1 cellular context compared by ENCODE assay signal in genomic region chr6:166997348-166997747, GRCh38.
A peak's percentile ranks its signal among the peaks of the same experiment; 100 is the strongest.
TF ChIP-seq lines count a peak whose summit lies in the region.

No MANE protein-coding gene starts in this region.

TF ChIP-seq in HepG2, 621 proteins besides CTCF, POLR2A, EP300 and RAD21 (continued from another document and continues in another):
- TF ChIP-seq ZHX1 (CRISPR knock-in tag; IDR thresholded peaks at IDR 0.05; ENCODE audit: low read depth): 0 out of 2 replicates have a peak, but pooled peaks have one; percentile 57
- peak; percentile 35; the same call in 1 of the 2 replicates for TF ChIP-seq RFXAP (CRISPR knock-in tag; IDR thresholded peaks at IDR 0.05; ENCODE audit: borderline replicate concordance)
- TF ChIP-seq MTA3 (CRISPR knock-in tag; IDR thresholded peaks at IDR 0.05): no peak
- TF ChIP-seq AKAP8 (CRISPR knock-in tag; IDR thresholded peaks at IDR 0.05): 0 out of 2 replicates have a peak, but pooled peaks have one; percentile 15
- TF ChIP-seq SP4 (CRISPR knock-in tag; IDR thresholded peaks at IDR 0.05): no peak
- TF ChIP-seq POLR2AphosphoS2 (IDR thresholded peaks at IDR 0.05; ENCODE audit: low read depth, low read length): no peak
- TF ChIP-seq U2AF1 (optimal IDR thresholded peaks at IDR 0.05; ENCODE audit: low read depth, low read length): peak; percentile 36
- no peak for TF ChIP-seq ZNF513 (CRISPR knock-in tag; conservative IDR thresholded peaks at IDR 0.05)
- no peak for TF ChIP-seq HOXA5 (CRISPR knock-in tag; IDR thresholded peaks at IDR 0.05)
- TF ChIP-seq BORCS8-MEF2B (CRISPR knock-in tag; IDR thresholded peaks at IDR 0.05): 0 out of 2 replicates have a peak, but pooled peaks have one; percentile 8
- TF ChIP-seq U2AF2 (IDR thresholded peaks at IDR 0.05; ENCODE audit: low read depth, low read length): no peak
- TF ChIP-seq ATF3 (CRISPR knock-in tag; IDR thresholded peaks at IDR 0.05): no peak
- TF ChIP-seq CEBPB (IDR thresholded peaks at IDR 0.05; ENCODE audit: borderline replicate concordance, low read depth, low read length): peak; percentile 56; the same call in 1 of the 2 replicates
- no peak for TF ChIP-seq CENPX (CRISPR knock-in tag; IDR thresholded peaks at IDR 0.05)
- TF ChIP-seq SALL1 (CRISPR knock-in tag; IDR thresholded peaks at IDR 0.05): no peak
- TF ChIP-seq EED (CRISPR knock-in tag; IDR thresholded peaks at IDR 0.05): no peak
- TF ChIP-seq FOXA1 (IDR thresholded peaks at IDR 0.05): no peak
- peak; percentile 3; the same call in 1 of the 2 replicates for TF ChIP-seq FOXA1 (CRISPR knock-in tag; IDR thresholded peaks at IDR 0.05)
- TF ChIP-seq SETDB1 (CRISPR knock-in tag; IDR thresholded peaks at IDR 0.05; ENCODE audit: borderline replicate concordance): no peak
- TF ChIP-seq MEIS2 (CRISPR knock-in tag; IDR thresholded peaks at IDR 0.05): no peak
- TF ChIP-seq EHMT2 (IDR thresholded peaks at IDR 0.05; ENCODE audit: borderline replicate concordance, low read depth, low read length): no peak
- no peak for TF ChIP-seq ZNF639 (CRISPR knock-in tag; conservative IDR thresholded peaks at IDR 0.05)
- no peak for TF ChIP-seq ZNF251 (CRISPR knock-in tag; IDR thresholded peaks at IDR 0.05)
- TF ChIP-seq CCDC6 (CRISPR knock-in tag; IDR thresholded peaks at IDR 0.05): no peak
- TF ChIP-seq ZNF264 (CRISPR knock-in tag; IDR thresholded peaks at IDR 0.05): no peak
- no peak for TF ChIP-seq RXRB (CRISPR knock-in tag; IDR thresholded peaks at IDR 0.05; ENCODE audit: borderline replicate concordance)
- TF ChIP-seq ZNF235 (CRISPR knock-in tag; IDR thresholded peaks at IDR 0.05; ENCODE audit: borderline replicate concordance): no peak
- TF ChIP-seq ZC3H13 (CRISPR knock-in tag; IDR thresholded peaks at IDR 0.05): peak; percentile 46; the same call in 1 of the 2 replicates
- TF ChIP-seq ZNF276 (CRISPR knock-in tag; IDR thresholded peaks at IDR 0.05; ENCODE audit: low read depth): no peak
- 0 out of 2 replicates have a peak, but pooled peaks have one; percentile 16 for TF ChIP-seq RARA (CRISPR knock-in tag; IDR thresholded peaks at IDR 0.05)
- no peak for TF ChIP-seq STAT5B (CRISPR knock-in tag; IDR thresholded peaks at IDR 0.05)
- no peak for TF ChIP-seq REL (CRISPR knock-in tag; conservative IDR thresholded peaks at IDR 0.05)
- peak; percentile 33 for TF ChIP-seq HNF4A (CRISPR knock-in tag; IDR thresholded peaks at IDR 0.05)
- TF ChIP-seq GATAD2A (CRISPR knock-in tag; IDR thresholded peaks at IDR 0.05): peak; percentile 24; the same call in 1 of the 2 replicates
- TF ChIP-seq, protein P1, sequence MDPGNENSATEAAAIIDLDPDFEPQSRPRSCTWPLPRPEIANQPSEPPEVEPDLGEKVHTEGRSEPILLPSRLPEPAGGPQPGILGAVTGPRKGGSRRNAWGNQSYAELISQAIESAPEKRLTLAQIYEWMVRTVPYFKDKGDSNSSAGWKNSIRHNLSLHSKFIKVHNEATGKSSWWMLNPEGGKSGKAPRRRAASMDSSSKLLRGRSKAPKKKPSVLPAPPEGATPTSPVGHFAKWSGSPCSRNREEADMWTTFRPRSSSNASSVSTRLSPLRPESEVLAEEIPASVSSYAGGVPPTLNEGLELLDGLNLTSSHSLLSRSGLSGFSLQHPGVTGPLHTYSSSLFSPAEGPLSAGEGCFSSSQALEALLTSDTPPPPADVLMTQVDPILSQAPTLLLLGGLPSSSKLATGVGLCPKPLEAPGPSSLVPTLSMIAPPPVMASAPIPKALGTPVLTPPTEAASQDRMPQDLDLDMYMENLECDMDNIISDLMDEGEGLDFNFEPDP (CRISPR knock-in tag; conservative IDR thresholded peaks at IDR 0.05): no peak
- no peak for TF ChIP-seq ZNF7 (CRISPR knock-in tag; IDR thresholded peaks at IDR 0.05)
- TF ChIP-seq, protein P2, sequence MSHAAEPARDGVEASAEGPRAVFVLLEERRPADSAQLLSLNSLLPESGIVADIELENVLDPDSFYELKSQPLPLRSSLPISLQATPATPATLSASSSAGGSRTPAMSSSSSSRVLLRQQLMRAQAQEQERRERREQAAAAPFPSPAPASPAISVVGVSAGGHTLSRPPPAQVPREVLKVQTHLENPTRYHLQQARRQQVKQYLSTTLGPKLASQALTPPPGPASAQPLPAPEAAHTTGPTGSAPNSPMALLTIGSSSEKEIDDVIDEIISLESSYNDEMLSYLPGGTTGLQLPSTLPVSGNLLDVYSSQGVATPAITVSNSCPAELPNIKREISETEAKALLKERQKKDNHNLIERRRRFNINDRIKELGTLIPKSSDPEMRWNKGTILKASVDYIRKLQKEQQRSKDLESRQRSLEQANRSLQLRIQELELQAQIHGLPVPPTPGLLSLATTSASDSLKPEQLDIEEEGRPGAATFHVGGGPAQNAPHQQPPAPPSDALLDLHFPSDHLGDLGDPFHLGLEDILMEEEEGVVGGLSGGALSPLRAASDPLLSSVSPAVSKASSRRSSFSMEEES (CRISPR knock-in tag; IDR thresholded peaks at IDR 0.05): no peak
- TF ChIP-seq ZNF660 (CRISPR knock-in tag; IDR thresholded peaks at IDR 0.05; ENCODE audit: borderline replicate concordance, low read depth): no peak
- TF ChIP-seq ZBTB33 (CRISPR knock-in tag; IDR thresholded peaks at IDR 0.05): peak; percentile 65
- TF ChIP-seq TOPORS (CRISPR knock-in tag; IDR thresholded peaks at IDR 0.05): no peak
- no peak for TF ChIP-seq ZNF343 (CRISPR knock-in tag; IDR thresholded peaks at IDR 0.05)
- no peak for TF ChIP-seq ARNTL (CRISPR knock-in tag; IDR thresholded peaks at IDR 0.05)
- no peak for TF ChIP-seq TEAD2 (CRISPR knock-in tag; IDR thresholded peaks at IDR 0.05)
- TF ChIP-seq, protein P3, sequence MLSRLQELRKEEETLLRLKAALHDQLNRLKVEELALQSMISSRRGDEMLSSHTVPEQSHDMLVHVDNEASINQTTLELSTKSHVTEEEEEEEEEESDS (CRISPR knock-in tag; IDR thresholded peaks at IDR 0.05; ENCODE audit: borderline replicate concordance): no peak
- TF ChIP-seq NR2C2 (CRISPR knock-in tag; IDR thresholded peaks at IDR 0.05; ENCODE audit: borderline replicate concordance): no peak
- no peak for TF ChIP-seq ZNF674 (CRISPR knock-in tag; IDR thresholded peaks at IDR 0.05; ENCODE audit: low read depth)
- TF ChIP-seq GPN1 (CRISPR knock-in tag; IDR thresholded peaks at IDR 0.05; ENCODE audit: borderline replicate concordance): no peak
- no peak for TF ChIP-seq ZNF331 (CRISPR knock-in tag; IDR thresholded peaks at IDR 0.05)
- no peak for TF ChIP-seq NFATC3 (CRISPR knock-in tag; IDR thresholded peaks at IDR 0.05)
- TF ChIP-seq, protein P4, sequence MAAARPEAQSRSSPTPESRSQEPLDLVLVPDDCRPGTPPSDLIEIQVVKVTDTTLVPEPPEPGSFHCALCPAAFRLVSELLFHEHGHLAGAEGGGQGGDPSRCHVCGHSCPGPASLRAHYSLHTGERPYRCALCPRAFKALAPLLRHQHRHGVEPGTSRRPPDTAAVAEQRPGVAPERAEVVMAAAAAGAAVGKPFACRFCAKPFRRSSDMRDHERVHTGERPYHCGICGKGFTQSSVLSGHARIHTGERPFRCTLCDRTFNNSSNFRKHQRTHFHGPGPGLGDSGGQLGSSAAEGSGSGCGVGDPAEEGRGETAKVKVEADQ (CRISPR knock-in tag; IDR thresholded peaks at IDR 0.05; ENCODE audit: borderline replicate concordance): no peak
- TF ChIP-seq NONO (IDR thresholded peaks at IDR 0.05): no peak
- TF ChIP-seq NONO (CRISPR knock-in tag; conservative IDR thresholded peaks at IDR 0.05): peak; percentile 49; the same call in 1 of the 2 replicates
- peak; percentile 34; the same call in 1 of the 2 replicates for TF ChIP-seq NCOR1 (IDR thresholded peaks at IDR 0.05; ENCODE audit: borderline replicate concordance, low read length)
- TF ChIP-seq ZNF629 (CRISPR knock-in tag; conservative IDR thresholded peaks at IDR 0.05): no peak
- TF ChIP-seq, protein P5, sequence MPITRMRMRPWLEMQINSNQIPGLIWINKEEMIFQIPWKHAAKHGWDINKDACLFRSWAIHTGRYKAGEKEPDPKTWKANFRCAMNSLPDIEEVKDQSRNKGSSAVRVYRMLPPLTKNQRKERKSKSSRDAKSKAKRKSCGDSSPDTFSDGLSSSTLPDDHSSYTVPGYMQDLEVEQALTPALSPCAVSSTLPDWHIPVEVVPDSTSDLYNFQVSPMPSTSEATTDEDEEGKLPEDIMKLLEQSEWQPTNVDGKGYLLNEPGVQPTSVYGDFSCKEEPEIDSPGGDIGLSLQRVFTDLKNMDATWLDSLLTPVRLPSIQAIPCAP (CRISPR knock-in tag; IDR thresholded peaks at IDR 0.05; ENCODE audit: low read depth): no peak
- TF ChIP-seq, protein P6, sequence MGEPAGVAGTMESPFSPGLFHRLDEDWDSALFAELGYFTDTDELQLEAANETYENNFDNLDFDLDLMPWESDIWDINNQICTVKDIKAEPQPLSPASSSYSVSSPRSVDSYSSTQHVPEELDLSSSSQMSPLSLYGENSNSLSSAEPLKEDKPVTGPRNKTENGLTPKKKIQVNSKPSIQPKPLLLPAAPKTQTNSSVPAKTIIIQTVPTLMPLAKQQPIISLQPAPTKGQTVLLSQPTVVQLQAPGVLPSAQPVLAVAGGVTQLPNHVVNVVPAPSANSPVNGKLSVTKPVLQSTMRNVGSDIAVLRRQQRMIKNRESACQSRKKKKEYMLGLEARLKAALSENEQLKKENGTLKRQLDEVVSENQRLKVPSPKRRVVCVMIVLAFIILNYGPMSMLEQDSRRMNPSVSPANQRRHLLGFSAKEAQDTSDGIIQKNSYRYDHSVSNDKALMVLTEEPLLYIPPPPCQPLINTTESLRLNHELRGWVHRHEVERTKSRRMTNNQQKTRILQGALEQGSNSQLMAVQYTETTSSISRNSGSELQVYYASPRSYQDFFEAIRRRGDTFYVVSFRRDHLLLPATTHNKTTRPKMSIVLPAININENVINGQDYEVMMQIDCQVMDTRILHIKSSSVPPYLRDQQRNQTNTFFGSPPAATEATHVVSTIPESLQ (CRISPR knock-in tag; conservative IDR thresholded peaks at IDR 0.05): no peak
